Comparison of ENCODE assay signal across 8 cellular contexts in the genomic region with DNA sequence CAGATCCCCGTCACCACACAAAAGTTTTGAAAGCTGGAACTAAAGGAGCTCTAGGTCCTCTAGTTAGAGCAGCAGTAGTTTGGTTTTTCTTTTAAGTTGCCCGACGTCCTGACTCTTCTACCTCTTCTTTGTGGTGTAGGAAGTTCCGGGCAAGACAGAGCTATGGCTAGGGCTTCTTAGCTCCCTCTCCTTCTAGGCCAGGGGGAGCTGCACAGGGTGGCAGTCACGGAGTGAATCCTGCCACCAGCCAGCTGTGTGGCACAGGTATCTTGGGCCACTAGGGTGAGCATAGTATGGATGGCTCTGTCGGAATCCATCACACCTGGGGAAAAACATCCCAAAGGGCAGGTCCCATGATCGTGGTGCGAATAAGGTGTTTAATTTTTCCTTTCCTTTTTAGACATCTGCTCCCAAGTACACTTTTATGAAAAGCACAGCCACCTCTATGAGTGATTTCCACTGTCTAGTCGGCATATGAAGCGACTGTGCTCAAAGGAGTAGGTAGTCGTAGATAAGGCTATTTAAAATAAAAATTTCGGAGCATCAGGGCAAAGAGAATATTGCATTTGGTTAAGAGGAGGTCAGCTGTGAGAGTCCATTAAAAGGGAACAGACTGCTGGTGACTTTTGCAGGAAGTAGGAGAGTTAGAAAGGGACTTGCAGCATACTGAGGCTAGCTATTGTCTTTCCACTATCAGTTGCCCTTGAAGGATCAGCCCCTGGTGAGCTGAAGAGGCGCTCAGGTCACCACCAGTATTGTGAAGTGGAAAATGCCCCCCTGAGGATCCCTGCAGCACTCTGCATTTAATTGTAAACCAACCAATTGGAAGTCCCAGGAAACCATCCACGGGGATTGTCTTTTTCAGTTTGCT.
DNase-seq lines count a peak whose midpoint lies in the region; ATAC-seq lines count a peak whose summit lies in the region.

No MANE protein-coding gene starts in this region.

- peak; percentile 51 for DNase-seq in EH (ENCODE audit: low read depth)
- DNase-seq in NCI-H128 (lab: John Stamatoyannopoulos, UW; ENCODE audit: unreplicated experiment), result peak; percentile 38
- peak; percentile 31 for DNase-seq in activated naive CD4-positive, alpha-beta T cell treated with anti-CD3 and anti-CD28 coated beads, Interleukin-2, amount 50 U/mL, for 16 hours
- DNase-seq in stimulated activated CD4-positive, alpha-beta T cell treated with anti-CD3 and anti-CD28 coated beads, Interleukin-4, amount 100 ng/mL, for 1 hour, result peak; percentile 19
- no peak for DNase-seq in cerebellar nuclear complex (lab: John Stamatoyannopoulos, UW)
- no peak for DNase-seq in SHP77 treated with DMSO at 0.1 percent for 48 hours (lab: John Stamatoyannopoulos, UW)

- peaks cover 43% of the 10 kb centered on the region for H3K4me1 ChIP-seq in iPS-18a (ENCODE audit: control insufficient read depth, low read depth, low read length)

- H3K27ac ChIP-seq in iPS-18a (ENCODE audit: low read length), result no peak overlapping the region

- H3K9ac ChIP-seq in iPS-18a (ENCODE audit: low read length), result peak overlapping the region; percentile 5

- peaks cover 33% of the 10 kb centered on the region for H3K27me3 ChIP-seq in iPS-18a (ENCODE audit: control insufficient read depth, insufficient read depth, low read length)

- H3K9me3 ChIP-seq in iPS-18a (ENCODE audit: control insufficient read depth, low read depth, low read length), result no peaks in the 10 kb centered on the region

- no peak for ATAC-seq in HG02610 (IDR thresholded peaks at IDR 0.05; ENCODE audit: unreplicated experiment)

- H3K4me3 ChIP-seq in iPS-18a (ENCODE audit: low read length), result peak overlapping the region; percentile 63

- no peaks in the 10 kb centered on the region for H3K36me3 ChIP-seq in iPS-18a (ENCODE audit: control insufficient read depth, low read depth, low read length)

Comparison
In these comparisons a context has a peak if more than half of its experiments do, and no peak if none do; other contexts are left out.
1. DNase-seq: peak in EH (single experiment), NCI-H128 (single experiment), activated naive CD4-positive, alpha-beta T cell treated with anti-CD3 and anti-CD28 coated beads, Interleukin-2, amount 50 U/mL, for 16 hours (single experiment) and stimulated activated CD4-positive, alpha-beta T cell treated with anti-CD3 and anti-CD28 coated beads, Interleukin-4, amount 100 ng/mL, for 1 hour (single experiment); none in cerebellar nuclear complex (0 of 2) and SHP77 treated with DMSO at 0.1 percent for 48 hours (single experiment).